Comparison of ENCODE assay signal across 10 cellular contexts in genomic region chr2:95023222-95023597, GRCh38. TPM values are rescaled to one million over a fixed set of nuclear protein-coding genes. Genes with fewer than 3 reads are reported as not detected.
A peak's percentile ranks its signal among the peaks of the same experiment; 100 is the strongest.
DNase-seq lines count a peak whose midpoint lies in the region; ATAC-seq and TF ChIP-seq lines count a peak whose summit lies in the region.
"Had no signal": no experiment of that assay in that cellular context is flagged by ENCODE, and none has a peak within 500 bp of the region (broad histone marks: within the 10 kb centered on the region; RNA-seq: fewer than 3 reads in every experiment).

No MANE protein-coding gene starts in this region.

- H3K4me1 ChIP-seq in PC-3 (ENCODE audit: insufficient read depth, low read length) (peaks cover 6% of the 10 kb centered on the region; the same call in 1 of the 2 replicates), gastrocnemius medialis (peaks cover 0 to 9% of the 10 kb centered on the region in 2 donors)

- H3K27ac Mint-ChIP-seq in activated naive CD8-positive, alpha-beta T cell treated with anti-CD3 and anti-CD28 coated beads, Interleukin-2, amount 50 U/mL, for 24 hours = no peak overlapping the region
- no peak overlapping the region for H3K27ac Mint-ChIP-seq in stimulated activated naive B cell treated with anti-CD40 and anti-IgM and Interleukin-4, amounts not matched to agents 10 μg/mL and 1 μg/mL and 100 μg/mL, for 72 hours

- no peaks in the 10 kb centered on the region for H4K20me1 ChIP-seq in PC-3 (ENCODE audit: low read length)

- H3K9me3 ChIP-seq in PC-3 (ENCODE audit: low read length) = no peaks in the 10 kb centered on the region
- no peaks in the 10 kb centered on the region for H3K9me3 ChIP-seq in gastrocnemius medialis

- peaks cover 51% of the 10 kb centered on the region for H3K4me1 Mint-ChIP-seq in activated naive CD8-positive, alpha-beta T cell treated with anti-CD3 and anti-CD28 coated beads, Interleukin-2, amount 50 U/mL, for 24 hours
- peaks cover 5 to 14% of the 10 kb centered on the region in 2 donors for H3K4me1 Mint-ChIP-seq in stimulated activated naive B cell treated with anti-CD40 and anti-IgM and Interleukin-4, amounts not matched to agents 10 μg/mL and 1 μg/mL and 100 μg/mL, for 72 hours

- CTCF ChIA-PET in PC-3 (lab: Charles Lee) = interaction anchor here (1.0 to 1.9 kb wide), 4 partner anchors 11 to 56 kb away, joined by 6 to 48 read pairs (median 8); no protein-coding TSS in a partner anchor

- in situ Hi-C loops in gastrocnemius medialis (cut with MboI; ENCODE audit: low sequenced_read_pairs in 4 of 4) = no loop called here

- no peaks in the 10 kb centered on the region for H3K9me3 Mint-ChIP-seq in activated naive CD8-positive, alpha-beta T cell treated with anti-CD3 and anti-CD28 coated beads, Interleukin-2, amount 50 U/mL, for 24 hours
- no peaks in the 10 kb centered on the region for H3K9me3 Mint-ChIP-seq in stimulated activated naive B cell treated with anti-CD40 and anti-IgM and Interleukin-4, amounts not matched to agents 10 μg/mL and 1 μg/mL and 100 μg/mL, for 72 hours

- H3K36me3 Mint-ChIP-seq in activated naive CD8-positive, alpha-beta T cell treated with anti-CD3 and anti-CD28 coated beads, Interleukin-2, amount 50 U/mL, for 24 hours (ENCODE audit: low read depth) = no peaks in the 10 kb centered on the region
- H3K36me3 Mint-ChIP-seq in stimulated activated naive B cell treated with anti-CD40 and anti-IgM and Interleukin-4, amounts not matched to agents 10 μg/mL and 1 μg/mL and 100 μg/mL, for 72 hours = no peaks in the 10 kb centered on the region

- H3K4me2 ChIP-seq in PC-3 (ENCODE audit: low read length) = no peak overlapping the region

- ATAC-seq in GM21526 (IDR thresholded peaks at IDR 0.05; ENCODE audit: low FRiP score, unreplicated experiment) (peak; percentile 37), PC-3 (peak; percentile 74), gastrocnemius medialis (no peak)
- ATAC-seq in activated naive CD8-positive, alpha-beta T cell treated with anti-CD3 and anti-CD28 coated beads, Interleukin-2, amount 50 U/mL, for 24 hours = peak; percentile 57
- peak; percentile 55 to 61 for ATAC-seq in stimulated activated naive B cell treated with anti-CD40 and anti-IgM and Interleukin-4, amounts not matched to agents 10 μg/mL and 1 μg/mL and 100 μg/mL, for 72 hours (replicated peaks)

- POLR2A ChIA-PET in PC-3 (lab: Charles Lee; ENCODE audit: unreplicated experiment) = no interaction called here

- H3K9ac ChIP-seq in PC-3 (ENCODE audit: low read length) = no peak overlapping the region

- H3K4me3 ChIP-seq in PC-3 (ENCODE audit: low read length) (no peak overlapping the region), gastrocnemius medialis (no peak overlapping the region)

- H3K9me2 ChIP-seq in PC-3 (replicated peaks; ENCODE audit: low read length) = no peaks in the 10 kb centered on the region

- BruUV-seq in PC-3 (replicated peaks; lab: Mats Ljungman, UMichigan) = no TSS peak

- H3K27me3 ChIP-seq in PC-3 (ENCODE audit: low read length) = no peaks in the 10 kb centered on the region
- peaks cover 29 to 51% (median 48%) of the 10 kb centered on the region in 3 donors for H3K27me3 ChIP-seq in gastrocnemius medialis

- H3K79me2 ChIP-seq in PC-3 (ENCODE audit: low read length) = no peaks in the 10 kb centered on the region

- intact Hi-C loops in PC-3 (cut with micrococcal nuclease) (loop anchor here (5.0 kb wide), 1 partner anchor 39 kb away; no protein-coding TSS in a partner anchor), gastrocnemius medialis (cut with DNase I; ENCODE audit: low total_unique reads) (loop anchor here (10.0 kb wide), 1 partner anchor 52 kb away; no protein-coding TSS in a partner anchor)

- no peak overlapping the region for H2AFZ ChIP-seq in PC-3 (ENCODE audit: low read length)

- H3K4me3 Mint-ChIP-seq in activated naive CD8-positive, alpha-beta T cell treated with anti-CD3 and anti-CD28 coated beads, Interleukin-2, amount 50 U/mL, for 24 hours = no peak overlapping the region
- no peak overlapping the region for H3K4me3 Mint-ChIP-seq in stimulated activated naive B cell treated with anti-CD40 and anti-IgM and Interleukin-4, amounts not matched to agents 10 μg/mL and 1 μg/mL and 100 μg/mL, for 72 hours

- peaks cover 14% of the 10 kb centered on the region for H3K27me3 Mint-ChIP-seq in activated naive CD8-positive, alpha-beta T cell treated with anti-CD3 and anti-CD28 coated beads, Interleukin-2, amount 50 U/mL, for 24 hours
- H3K27me3 Mint-ChIP-seq in stimulated activated naive B cell treated with anti-CD40 and anti-IgM and Interleukin-4, amounts not matched to agents 10 μg/mL and 1 μg/mL and 100 μg/mL, for 72 hours = peaks cover 51 to 69% of the 10 kb centered on the region in 2 donors

- peak; percentile 90 for DNase-seq in DMS53 treated with DMSO at 0.1 percent for 48 hours (lab: John Stamatoyannopoulos, UW; ENCODE audit: unreplicated experiment)
- DNase-seq in PC-3 = peak; percentile 75
- peak; percentile 46 for DNase-seq in activated naive CD8-positive, alpha-beta T cell treated with anti-CD3 and anti-CD28 coated beads, Interleukin-2, amount 50 U/mL, for 24 hours
- no peak for DNase-seq in stimulated activated naive B cell treated with anti-CD40 and anti-IgM and Interleukin-4, amounts not matched to agents 10 μg/mL and 1 μg/mL and 100 μg/mL, for 72 hours
- DNase-seq in cortex of kidney (lab: John Stamatoyannopoulos, UW) = no peak
- DNase-seq in gastrocnemius medialis = no peak
- DNase-seq in medulla oblongata (ENCODE audit: extremely low spot score) = no peak

- TF ChIP-seq CTCF in PC-3 (conservative IDR thresholded peaks at IDR 0.05; ENCODE audit: low read depth, low read length) = peak; percentile 76
- TF ChIP-seq CTCF in gastrocnemius medialis (IDR thresholded peaks at IDR 0.05 in 4 of 5, conservative IDR thresholded peaks at IDR 0.05 in 1 of 5) = no peak

- H3K27ac ChIP-seq in PC-3 (ENCODE audit: low read length) (no peak overlapping the region), gastrocnemius medialis (no peak overlapping the region)

- no peaks in the 10 kb centered on the region for H3K36me3 ChIP-seq in PC-3 (ENCODE audit: low read depth, low read length)
- H3K36me3 ChIP-seq in gastrocnemius medialis = no peaks in the 10 kb centered on the region

- no peaks in the 10 kb centered on the region for H3F3A ChIP-seq in PC-3 (ENCODE audit: low read length, unreplicated experiment)

- no peak for TF ChIP-seq POLR2A in gastrocnemius medialis (IDR thresholded peaks at IDR 0.05)

RNA-seq across cellular contexts. Expression of gene MAL, which starts 2.3 kb away (rescaled TPM):
- total RNA-seq in PC-3 (2014; rRNA removed) (0.63 and 1.6 TPM in 2 replicates), gastrocnemius medialis (1 to 10 TPM in 1 of 4 donors, under 1 TPM in 2, not detected in 1; 0.64 to 2.4 (median 0.87) TPM)
- total RNA-seq: dermis microvascular lymphatic vessel endothelial cell, H1 had no signal

Comparison
In these comparisons a context has a peak if more than half of its experiments do, and no peak if none do; other contexts are left out.
1. DNase-seq: peak in DMS53 treated with DMSO at 0.1 percent for 48 hours (single experiment), PC-3 (single experiment) and activated naive CD8-positive, alpha-beta T cell treated with anti-CD3 and anti-CD28 coated beads, Interleukin-2, amount 50 U/mL, for 24 hours (single experiment); none in stimulated activated naive B cell treated with anti-CD40 and anti-IgM and Interleukin-4, amounts not matched to agents 10 μg/mL and 1 μg/mL and 100 μg/mL, for 72 hours (single experiment), cortex of kidney (single experiment), gastrocnemius medialis (0 of 2) and medulla oblongata (single experiment).
2. ATAC-seq: peak in GM21526 (single experiment), PC-3 (single experiment), activated naive CD8-positive, alpha-beta T cell treated with anti-CD3 and anti-CD28 coated beads, Interleukin-2, amount 50 U/mL, for 24 hours (single experiment) and stimulated activated naive B cell treated with anti-CD40 and anti-IgM and Interleukin-4, amounts not matched to agents 10 μg/mL and 1 μg/mL and 100 μg/mL, for 72 hours (2 of 2); none in gastrocnemius medialis (0 of 2).